In genomic region chr4:8701101-8702019, GRCh38 we compare ENCODE assay signal across 15 cellular contexts.
"Had no signal": no experiment of that assay in that cellular context is flagged by ENCODE, and none has a peak within 500 bp of the region (broad histone marks: within the 10 kb centered on the region; RNA-seq: fewer than 3 reads in every experiment).

No MANE protein-coding gene starts in this region.

- ATAC-seq: activated CD4-positive, alpha-beta T cell treated with anti-CD3 and anti-CD28 coated beads for 36 hours; activated naive CD8-positive, alpha-beta T cell treated with anti-CD3 and anti-CD28 coated beads, Interleukin-2, amount 50 U/mL, for 24 hours; esophagus mucosa; left lung; mucosa of descending colon; naive thymus-derived CD4-positive, alpha-beta T cell had no signal

- H3K4me1 Mint-ChIP-seq: activated CD4-positive, alpha-beta memory T cell treated with anti-CD3 and anti-CD28 coated beads, Interleukin-2, amount 10 ng/mL, durations not matched to agents 7 days and 5 days; activated CD4-positive, alpha-beta T cell treated with anti-CD3 and anti-CD28 coated beads for 36 hours; activated naive CD8-positive, alpha-beta T cell treated with anti-CD3 and anti-CD28 coated beads, Interleukin-2, amount 50 U/mL, for 24 hours; naive thymus-derived CD4-positive, alpha-beta T cell had no signal

- H3K27ac Mint-ChIP-seq: activated CD4-positive, alpha-beta memory T cell treated with anti-CD3 and anti-CD28 coated beads, Interleukin-2, amount 10 ng/mL, durations not matched to agents 7 days and 5 days; activated CD4-positive, alpha-beta T cell treated with anti-CD3 and anti-CD28 coated beads for 36 hours; activated naive CD8-positive, alpha-beta T cell treated with anti-CD3 and anti-CD28 coated beads, Interleukin-2, amount 50 U/mL, for 24 hours; naive thymus-derived CD4-positive, alpha-beta T cell had no signal

- H3K9me3 ChIP-seq: left lung, mucosa of descending colon, neutrophil had no signal

- H3K4me3 ChIP-seq: left lung, mucosa of descending colon, right atrium auricular region had no signal

- H3K27me3 Mint-ChIP-seq: activated CD4-positive, alpha-beta T cell treated with anti-CD3 and anti-CD28 coated beads for 36 hours had no signal

- H3K36me3 Mint-ChIP-seq: naive thymus-derived CD4-positive, alpha-beta T cell had no signal

- H3K27me3 ChIP-seq: right atrium auricular region had no signal

- H3K9me3 Mint-ChIP-seq: activated CD4-positive, alpha-beta memory T cell treated with anti-CD3 and anti-CD28 coated beads, Interleukin-2, amount 10 ng/mL, durations not matched to agents 7 days and 5 days; activated naive CD8-positive, alpha-beta T cell treated with anti-CD3 and anti-CD28 coated beads, Interleukin-2, amount 50 U/mL, for 24 hours had no signal

- DNase-seq: activated CD4-positive, alpha-beta memory T cell treated with anti-CD3 and anti-CD28 coated beads, Interleukin-2, amount 10 ng/mL, durations not matched to agents 7 days and 5 days; activated CD4-positive, alpha-beta T cell treated with anti-CD3 and anti-CD28 coated beads for 36 hours; activated naive CD4-positive, alpha-beta T cell; activated naive CD8-positive, alpha-beta T cell treated with anti-CD3 and anti-CD28 coated beads, Interleukin-2, amount 50 U/mL, for 24 hours; left lung; mucosa of descending colon; naive thymus-derived CD4-positive, alpha-beta T cell; small intestine; stimulated activated CD4-positive, alpha-beta T cell treated with anti-CD3 and anti-CD28 coated beads, Interleukin-4, amount 100 ng/mL, for 4 hours; stimulated activated CD8-positive, alpha-beta memory T cell treated with anti-CD3 and anti-CD28 coated beads, Interleukin-4, amount 100 ng/mL, for 48 hours; stimulated activated naive CD4-positive, alpha-beta T cell treated with Interleukin-2 at 50 U/mL for 16 hours; T-helper 2 cell had no signal

- H3K27ac ChIP-seq: left lung, neutrophil, right atrium auricular region had no signal

- H3K4me3 Mint-ChIP-seq: activated CD4-positive, alpha-beta memory T cell treated with anti-CD3 and anti-CD28 coated beads, Interleukin-2, amount 10 ng/mL, durations not matched to agents 7 days and 5 days; activated CD4-positive, alpha-beta T cell treated with anti-CD3 and anti-CD28 coated beads for 36 hours; activated naive CD8-positive, alpha-beta T cell treated with anti-CD3 and anti-CD28 coated beads, Interleukin-2, amount 50 U/mL, for 24 hours; naive thymus-derived CD4-positive, alpha-beta T cell had no signal

- H3K4me1 ChIP-seq: left lung, right atrium auricular region had no signal
